Comparison of ENCODE assay signal across 23 cellular contexts in genomic region chr2:42858140-42859005, GRCh38.
DNase-seq lines count a peak whose midpoint lies in the region; ATAC-seq, FAIRE-seq and TF ChIP-seq lines count a peak whose summit lies in the region.
"Had no signal": no experiment of that assay in that cellular context is flagged by ENCODE, and none has a peak within 500 bp of the region (broad histone marks: within the 10 kb centered on the region; RNA-seq: fewer than 3 reads in every experiment).

No MANE protein-coding gene starts in this region.

- no peak for DNase-seq in activated CD4-positive, alpha-beta T cell treated with anti-CD3 and anti-CD28 coated beads for 36 hours
- no peak for DNase-seq in activated CD4-positive, alpha-beta T cell treated with anti-CD3 and anti-CD28 coated beads, Interleukin-2, amount 10 ng/mL, durations not matched to agents 24 days and 14 days
- DNase-seq in D341Med (ENCODE audit: low spot score) (peak; percentile 59), K562 (ENCODE audit: extremely low read depth in 1 of 4, low spot score in 3 of 4) (no peak), AG20443 (ENCODE audit: low spot score) (no peak)
- DNase-seq: DMS 273 treated with DMSO at 0.1 percent for 48 hours, gastrocnemius medialis, psoas muscle had no signal

- ATAC-seq in activated CD4-positive, alpha-beta T cell treated with anti-CD3 and anti-CD28 coated beads for 36 hours = peak; percentile 57
- ATAC-seq in K562 (peak; percentile 14; the same call in 2 of the 3 replicates), HG03342 (IDR thresholded peaks at IDR 0.05; ENCODE audit: unreplicated experiment) (no peak), GM18867 (IDR thresholded peaks at IDR 0.05; ENCODE audit: unreplicated experiment) (no peak)
- ATAC-seq: gastrocnemius medialis, psoas muscle had no signal

- no peak overlapping the region for H3K27ac ChIP-seq in K562 (ENCODE audit: extremely low read depth, low read depth, low read length)
- H3K27ac ChIP-seq: gastrocnemius medialis, psoas muscle had no signal

- WGBS in K562 (ENCODE audit: insufficient coverage, low coverage, missing lambda C conversion rate) = 54% methylated on average over 3 of the region's 4 CpGs

- no peak for TF ChIP-seq EP300 in K562 (IDR thresholded peaks at IDR 0.05; ENCODE audit: low read length)

- H3K4me2 ChIP-seq in K562 (ENCODE audit: insufficient read depth, low read length) = no peak overlapping the region
- H3K4me2 ChIP-seq: GM23338, SK-N-SH had no signal

- no peaks in the 10 kb centered on the region for H4K20me1 ChIP-seq in K562 (replicated peaks; ENCODE audit: control insufficient read depth, insufficient read depth, low read length)

- POLR2A ChIA-PET in activated CD4-positive, alpha-beta T cell treated with anti-CD3 and anti-CD28 coated beads for 36 hours (lab: Charles Lee) = interaction anchor here (0.7 kb wide), 1 partner anchor 53 kb away, joined by 4 read pairs; no protein-coding TSS in a partner anchor
- POLR2A ChIA-PET in K562 (lab: Yijun Ruan, JAX) = interaction anchor here (1.5 kb wide), 1 partner anchor 71 kb away, joined by 3 read pairs; no protein-coding TSS in a partner anchor

- no peak for TF ChIP-seq RAD21 in K562 (CRISPR knock-in tag; conservative IDR thresholded peaks at IDR 0.05 in 1 of 2, IDR thresholded peaks at IDR 0.05 in 1 of 2)

- TF ChIP-seq POLR2A in K562 (conservative IDR thresholded peaks at IDR 0.05) = no peak

- no peak overlapping the region for H3K27ac Mint-ChIP-seq in activated CD4-positive, alpha-beta T cell treated with anti-CD3 and anti-CD28 coated beads for 36 hours
- H3K27ac Mint-ChIP-seq in activated CD4-positive, alpha-beta T cell treated with anti-CD3 and anti-CD28 coated beads, Interleukin-2, amount 10 ng/mL, durations not matched to agents 24 days and 14 days = no peak overlapping the region
- H3K27ac Mint-ChIP-seq in nephron = peak overlapping the region; percentile 50 to 89 (median 75)
- H3K27ac Mint-ChIP-seq: activated CD4-positive, alpha-beta memory T cell treated with anti-CD3 and anti-CD28 coated beads for 36 hours; activated naive CD8-positive, alpha-beta T cell treated with anti-CD3 and anti-CD28 coated beads, Interleukin-2, amount 10 ng/mL, durations not matched to agents 7 days and 5 days; activated T-helper 2 cell treated with anti-CD3 and anti-CD28 coated beads, Interferon-gamma antibody, Interleukin-2, Interleukin-4, amounts not matched to agents 10 μg/mL and 5 μg/mL and 100 μg/mL, durations not matched to agents 14 hours and 24 hours and 36 hours; CD4-positive, alpha-beta T cell; GM23338; T-helper 1 cell treated with Interleukin-12 subunit alpha and Interleukin-12 subunit beta and Interleukin-4 antibody, amounts not matched to agents 30 μg/mL and 1 μg/mL, for 36 hours had no signal

- TF ChIP-seq CTCF in K562 (IDR thresholded peaks at IDR 0.05 in 2 of 3, conservative IDR thresholded peaks at IDR 0.05 in 1 of 3; ENCODE audit: insufficient read depth in 2 of 3, low read depth in 1 of 3, low read length in 3 of 3) (no peak), nephron (IDR thresholded peaks at IDR 0.05; ENCODE audit: unreplicated experiment in 3 of 3) (no peak)

- no peaks in the 10 kb centered on the region for H3K9me1 ChIP-seq in K562 (ENCODE audit: control insufficient read depth, insufficient read depth, low read length)

- H3K79me2 ChIP-seq in K562 (ENCODE audit: control insufficient read depth, insufficient read depth, low read length) = no peaks in the 10 kb centered on the region

- peaks cover 0 to 13% of the 10 kb centered on the region in 2 experiments; a peak in 3 of 5 replicates for H3K4me1 ChIP-seq in K562 (replicated peaks in 1 of 2; ENCODE audit: control insufficient read depth in 2 of 2, insufficient read depth in 2 of 2, low read length in 2 of 2)
- H3K4me1 ChIP-seq: psoas muscle had no signal

- H3K4me3 Mint-ChIP-seq in activated CD4-positive, alpha-beta T cell treated with anti-CD3 and anti-CD28 coated beads for 36 hours = no peak overlapping the region
- no peak overlapping the region for H3K4me3 Mint-ChIP-seq in activated CD4-positive, alpha-beta T cell treated with anti-CD3 and anti-CD28 coated beads, Interleukin-2, amount 10 ng/mL, durations not matched to agents 24 days and 14 days
- H3K4me3 Mint-ChIP-seq in nephron = no peak overlapping the region
- H3K4me3 Mint-ChIP-seq: activated CD4-positive, alpha-beta memory T cell treated with anti-CD3 and anti-CD28 coated beads for 36 hours; activated naive CD8-positive, alpha-beta T cell treated with anti-CD3 and anti-CD28 coated beads, Interleukin-2, amount 10 ng/mL, durations not matched to agents 7 days and 5 days; CD4-positive, alpha-beta T cell; GM23338; naive B cell; T-helper 1 cell treated with Interleukin-12 subunit alpha and Interleukin-12 subunit beta and Interleukin-4 antibody, amounts not matched to agents 30 μg/mL and 1 μg/mL, for 36 hours had no signal

- in situ Hi-C loops in K562 (cut with MboI) = loop anchor here (10.0 kb wide), 1 partner anchor 626 kb away; no protein-coding TSS in a partner anchor

- H3K27me3 Mint-ChIP-seq in activated CD4-positive, alpha-beta T cell treated with anti-CD3 and anti-CD28 coated beads for 36 hours = no peaks in the 10 kb centered on the region
- no peaks in the 10 kb centered on the region for H3K27me3 Mint-ChIP-seq in activated CD4-positive, alpha-beta T cell treated with anti-CD3 and anti-CD28 coated beads, Interleukin-2, amount 10 ng/mL, durations not matched to agents 24 days and 14 days
- no peaks in the 10 kb centered on the region for H3K27me3 Mint-ChIP-seq in nephron (ENCODE audit: low read depth)
- H3K27me3 Mint-ChIP-seq: activated CD4-positive, alpha-beta memory T cell treated with anti-CD3 and anti-CD28 coated beads for 36 hours; activated naive CD8-positive, alpha-beta T cell treated with anti-CD3 and anti-CD28 coated beads, Interleukin-2, amount 10 ng/mL, durations not matched to agents 7 days and 5 days; CD4-positive, alpha-beta T cell; naive B cell had no signal

- no peak for FAIRE-seq in K562 (lab: Jason Lieb, UNC)
- FAIRE-seq: HTR-8/SVneo had no signal

- H3K9me3 Mint-ChIP-seq in activated CD4-positive, alpha-beta T cell treated with anti-CD3 and anti-CD28 coated beads for 36 hours (ENCODE audit: low read depth) = no peaks in the 10 kb centered on the region
- H3K9me3 Mint-ChIP-seq in activated CD4-positive, alpha-beta T cell treated with anti-CD3 and anti-CD28 coated beads, Interleukin-2, amount 10 ng/mL, durations not matched to agents 24 days and 14 days = no peaks in the 10 kb centered on the region
- peaks cover 4% of the 10 kb centered on the region for H3K9me3 Mint-ChIP-seq in nephron
- H3K9me3 Mint-ChIP-seq: activated naive CD8-positive, alpha-beta T cell treated with anti-CD3 and anti-CD28 coated beads, Interleukin-2, amount 10 ng/mL, durations not matched to agents 7 days and 5 days; GM23338; T-helper 1 cell treated with Interleukin-12 subunit alpha and Interleukin-12 subunit beta and Interleukin-4 antibody, amounts not matched to agents 30 μg/mL and 1 μg/mL, for 36 hours had no signal

- BruUV-seq in K562 (replicated peaks; lab: Mats Ljungman, UMichigan) = no TSS peak

- H3K4me3 ChIP-seq in K562 = no peak overlapping the region
- H3K4me3 ChIP-seq: gastrocnemius medialis, GM23338, MG63, psoas muscle, suprapubic skin, uterus had no signal

- H3K36me3 Mint-ChIP-seq in activated CD4-positive, alpha-beta T cell treated with anti-CD3 and anti-CD28 coated beads for 36 hours (ENCODE audit: low read depth) = no peaks in the 10 kb centered on the region
- H3K36me3 Mint-ChIP-seq in activated CD4-positive, alpha-beta T cell treated with anti-CD3 and anti-CD28 coated beads, Interleukin-2, amount 10 ng/mL, durations not matched to agents 24 days and 14 days (ENCODE audit: low read depth) = no peaks in the 10 kb centered on the region
- H3K36me3 Mint-ChIP-seq in nephron (ENCODE audit: low read depth) = no peaks in the 10 kb centered on the region
- H3K36me3 Mint-ChIP-seq: activated CD4-positive, alpha-beta memory T cell treated with anti-CD3 and anti-CD28 coated beads for 36 hours; activated naive CD8-positive, alpha-beta T cell treated with anti-CD3 and anti-CD28 coated beads, Interleukin-2, amount 10 ng/mL, durations not matched to agents 7 days and 5 days had no signal

- H3K9ac ChIP-seq in K562 (ENCODE audit: insufficient read depth in 1 of 2, low read depth in 2 of 2, low read length in 2 of 2) = no peak overlapping the region
- H3K9ac ChIP-seq: SK-N-SH had no signal

- H3K27me3 ChIP-seq in K562 (ENCODE audit: control insufficient read depth in 2 of 2, insufficient read depth in 2 of 2, low read length in 2 of 2) = no peaks in the 10 kb centered on the region
- H3K27me3 ChIP-seq: gastrocnemius medialis, MG63, suprapubic skin, uterus had no signal

- no peaks in the 10 kb centered on the region for H3K36me3 ChIP-seq in K562 (ENCODE audit: control insufficient read depth, insufficient read depth, low read length)
- H3K36me3 ChIP-seq: gastrocnemius medialis, MG63, suprapubic skin, uterus had no signal

- peak overlapping the region; percentile 72; the same call in 1 of the 2 replicates for H2AFZ ChIP-seq in K562 (ENCODE audit: low read depth, low read length)
- H2AFZ ChIP-seq: GM23338 had no signal

- intact Hi-C loops in activated CD4-positive, alpha-beta T cell treated with anti-CD3 and anti-CD28 coated beads for 36 hours (cut with DNase I, micrococcal nuclease) = loop anchor here (1.0 to 5.0 kb wide), 7 partner anchors 88 to 750 kb away; no protein-coding TSS in a partner anchor
- intact Hi-C loops in activated CD4-positive, alpha-beta T cell treated with anti-CD3 and anti-CD28 coated beads, Interleukin-2, amount 10 ng/mL, durations not matched to agents 24 days and 14 days (cut with micrococcal nuclease) = loop anchor here (1.0 to 10.0 kb wide), 3 partner anchors 66 to 371 kb away; no protein-coding TSS in a partner anchor
- intact Hi-C loops in K562 (cut with micrococcal nuclease) = loop anchor here (1.0 to 10.0 kb wide), 8 partner anchors 31 to 686 kb away; no protein-coding TSS in a partner anchor

- peaks cover 5% of the 10 kb centered on the region for H3K4me1 Mint-ChIP-seq in activated CD4-positive, alpha-beta T cell treated with anti-CD3 and anti-CD28 coated beads for 36 hours
- H3K4me1 Mint-ChIP-seq in activated CD4-positive, alpha-beta T cell treated with anti-CD3 and anti-CD28 coated beads, Interleukin-2, amount 10 ng/mL, durations not matched to agents 24 days and 14 days = peaks cover 2% of the 10 kb centered on the region
- H3K4me1 Mint-ChIP-seq in nephron = peaks cover 42% of the 10 kb centered on the region

- CTCF ChIA-PET in activated CD4-positive, alpha-beta T cell treated with anti-CD3 and anti-CD28 coated beads for 36 hours (lab: Charles Lee) = interaction anchor here (0.8 to 2.3 kb wide), 20 partner anchors 17 to 740 kb away, joined by 3 to 20 read pairs (median 4); no protein-coding TSS in a partner anchor
- CTCF ChIA-PET in K562 (lab: Yijun Ruan, JAX; ENCODE audit: low intra/inter-chr PET ratio) = interaction anchor here (0.8 to 2.6 kb wide), 9 partner anchors 70 to 684 kb away, joined by 3 to 26 read pairs (median 8); no protein-coding TSS in a partner anchor

- no peaks in the 10 kb centered on the region for H3K9me3 ChIP-seq in K562 (replicated peaks; ENCODE audit: control insufficient read depth, insufficient read depth, low read depth, low read length)
- H3K9me3 ChIP-seq: MG63, SK-N-SH, suprapubic skin, uterus had no signal

Comparison
In these comparisons a context has a peak if more than half of its experiments do, and no peak if none do; other contexts are left out.
1. ATAC-seq: peak in activated CD4-positive, alpha-beta T cell treated with anti-CD3 and anti-CD28 coated beads for 36 hours (single experiment) and K562 (single experiment); none in HG03342 (single experiment) and GM18867 (single experiment).
2. H3K27ac Mint-ChIP-seq: peak in nephron (3 of 3); none in activated CD4-positive, alpha-beta T cell treated with anti-CD3 and anti-CD28 coated beads for 36 hours (single experiment) and activated CD4-positive, alpha-beta T cell treated with anti-CD3 and anti-CD28 coated beads, Interleukin-2, amount 10 ng/mL, durations not matched to agents 24 days and 14 days (single experiment).